8 cellular contexts compared by ENCODE assay signal in genomic region chr6:16420715-16421461, GRCh38.
DNase-seq lines count a peak whose midpoint lies in the region; ATAC-seq and TF ChIP-seq lines count a peak whose summit lies in the region.

No MANE protein-coding gene starts in this region.

- no peaks in the 10 kb centered on the region for H3K9me3 ChIP-seq in duodenal mucosa (ENCODE audit: control insufficient read depth in 1 of 2, low read length in 2 of 2)

- peak; percentile 66 for DNase-seq in activated CD4-positive, alpha-beta T cell treated with anti-CD3 and anti-CD28 coated beads for 36 hours
- no peak for DNase-seq in activated CD4-positive, alpha-beta T cell treated with anti-CD3 and anti-CD28 coated beads for 1 hour
- DNase-seq in amniotic stem cell (lab: John Stamatoyannopoulos, UW) (no peak), NCI-H510A treated with DMSO at 0.1 percent for 48 hours (lab: John Stamatoyannopoulos, UW) (no peak)

- peak overlapping the region; percentile 58 for H3K4me3 Mint-ChIP-seq in activated CD4-positive, alpha-beta T cell treated with anti-CD3 and anti-CD28 coated beads for 36 hours

- peak overlapping the region in 1 of 2 donors; percentile 29 for H3K9ac ChIP-seq in duodenal mucosa (ENCODE audit: low read depth in 1 of 2, low read length in 2 of 2)

- H3K27ac ChIP-seq in duodenal mucosa (ENCODE audit: low read depth, low read length) (peak overlapping the region; percentile 17), skin epidermis (peak overlapping the region in 20 of 21 experiments; percentile 3 to 83 (median 38))

- POLR2A ChIA-PET in activated CD4-positive, alpha-beta T cell treated with anti-CD3 and anti-CD28 coated beads for 36 hours (lab: Charles Lee), result interaction anchor here (0.6 to 1.4 kb wide), 7 partner anchors 17 to 165 kb away, joined by 3 to 4 read pairs (median 3); no protein-coding TSS in a partner anchor

- peaks cover 9 to 27% of the 10 kb centered on the region in 2 donors for H3K4me1 ChIP-seq in duodenal mucosa (ENCODE audit: control insufficient read depth in 1 of 2, insufficient read depth in 2 of 2, low read length in 2 of 2)

- H3K4me3 ChIP-seq in duodenal mucosa (ENCODE audit: low read depth in 1 of 2, low read length in 2 of 2), result peak overlapping the region in 1 of 2 donors; percentile 6
- no peak overlapping the region for H3K4me3 ChIP-seq in skin epidermis

- H3K27me3 Mint-ChIP-seq in activated CD4-positive, alpha-beta T cell treated with anti-CD3 and anti-CD28 coated beads for 36 hours, result no peaks in the 10 kb centered on the region

- H3K36me3 ChIP-seq in duodenal mucosa (ENCODE audit: control insufficient read depth in 1 of 2, insufficient read depth in 2 of 2, low read length in 2 of 2), result no peaks in the 10 kb centered on the region

- H3K27ac Mint-ChIP-seq in activated CD4-positive, alpha-beta T cell treated with anti-CD3 and anti-CD28 coated beads for 36 hours, result peak overlapping the region; percentile 94

- intact Hi-C loops in activated CD4-positive, alpha-beta T cell treated with anti-CD3 and anti-CD28 coated beads for 36 hours (cut with DNase I, micrococcal nuclease), result loop anchor here (1.0 to 10.0 kb wide), 9 partner anchors 11 to 340 kb away; partner anchors contain the start of gene ATXN1 (in 1 of the 2)

- peaks cover 53% of the 10 kb centered on the region for H3K4me1 Mint-ChIP-seq in activated CD4-positive, alpha-beta T cell treated with anti-CD3 and anti-CD28 coated beads for 36 hours

- H3K27me3 ChIP-seq in duodenal mucosa (ENCODE audit: control insufficient read depth in 1 of 2, insufficient read depth in 2 of 2, low read length in 2 of 2), result no peaks in the 10 kb centered on the region

- no peaks in the 10 kb centered on the region for H3K9me3 Mint-ChIP-seq in activated CD4-positive, alpha-beta T cell treated with anti-CD3 and anti-CD28 coated beads for 36 hours (ENCODE audit: low read depth)

- CTCF ChIA-PET in activated CD4-positive, alpha-beta T cell treated with anti-CD3 and anti-CD28 coated beads for 36 hours (lab: Charles Lee), result interaction anchor here (0.6 to 1.8 kb wide), 16 partner anchors 12 to 934 kb away, joined by 3 to 8 read pairs (median 4); partner anchors contain the start of gene ATXN1

- no peaks in the 10 kb centered on the region for H3K36me3 Mint-ChIP-seq in activated CD4-positive, alpha-beta T cell treated with anti-CD3 and anti-CD28 coated beads for 36 hours (ENCODE audit: low read depth)

- peak; percentile 58 for TF ChIP-seq POLR2A in Raji (IDR thresholded peaks at IDR 0.05; ENCODE audit: insufficient read depth, low read depth, low read length)

- ATAC-seq in activated CD4-positive, alpha-beta T cell treated with anti-CD3 and anti-CD28 coated beads for 36 hours, result peak; percentile 82
- peak; percentile 70 for ATAC-seq in HG02884 (IDR thresholded peaks at IDR 0.05; ENCODE audit: unreplicated experiment)
